ENCODE assay signal across 8 cellular contexts in the genomic region with DNA sequence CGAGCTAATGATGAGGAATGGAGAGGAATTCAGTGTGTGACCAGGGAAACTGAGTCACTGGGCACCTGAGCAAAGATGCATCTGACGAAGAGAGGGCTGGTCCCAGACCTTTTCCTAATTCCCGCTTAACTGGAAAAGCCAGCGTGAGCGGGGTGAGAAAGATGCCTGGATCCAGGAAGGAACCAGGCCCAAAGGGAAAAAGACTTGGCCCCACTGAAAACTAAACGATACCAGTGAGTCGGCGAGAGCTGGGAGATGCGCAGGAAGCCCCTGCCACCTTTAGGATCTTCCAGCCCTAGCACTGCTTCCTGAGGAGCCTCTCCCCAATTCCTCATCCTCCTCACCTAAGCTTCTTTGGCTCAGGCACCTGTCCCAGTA. TPM values are rescaled to one million over a fixed set of nuclear protein-coding genes. Genes with fewer than 3 reads are reported as not detected.
DNase-seq lines count a peak whose midpoint lies in the region; ATAC-seq and TF ChIP-seq lines count a peak whose summit lies in the region.

No MANE protein-coding gene starts in this region.

- H3K27me3 ChIP-seq in foreskin keratinocyte (no peaks in the 10 kb centered on the region), psoas muscle (ENCODE audit: insufficient read depth in 3 of 3, low read length in 2 of 3) (no peaks in the 10 kb centered on the region)

- no peak for DNase-seq in GM12865 (ENCODE audit: low read depth)
- DNase-seq in foreskin keratinocyte, result peak in 1 of 2 donors; percentile 17
- no peak for DNase-seq in psoas muscle
- no peak for DNase-seq in midbrain (lab: John Stamatoyannopoulos, UW)
- DNase-seq in activated CD8-positive, alpha-beta memory T cell treated with anti-CD3 and anti-CD28 coated beads, Interleukin-2, amount 50 U/mL, for 48 hours, result no peak
- DNase-seq in posterior vena cava (ENCODE audit: low spot score), result no peak

- intact Hi-C loops in psoas muscle (cut with DNase I) (no loop called here), posterior vena cava (cut with DNase I) (no loop called here)

- peak overlapping the region; percentile 56 for H3K27ac ChIP-seq in VCaP
- H3K27ac ChIP-seq in foreskin keratinocyte, result no peak overlapping the region
- H3K27ac ChIP-seq in psoas muscle, result no peak overlapping the region

- no peak for TF ChIP-seq CTCF in GM12865 (IDR thresholded peaks at IDR 0.05; ENCODE audit: insufficient read depth, low read depth, low read length, missing control alignments)
- TF ChIP-seq CTCF in VCaP (conservative IDR thresholded peaks at IDR 0.05), result no peak
- no peak for TF ChIP-seq CTCF in foreskin keratinocyte (conservative IDR thresholded peaks at IDR 0.05)
- no peak for TF ChIP-seq CTCF in psoas muscle (IDR thresholded peaks at IDR 0.05)

- WGBS in psoas muscle, 3 donors, result 48 to 56% (median 50%) methylated on average over 9 of the region's 9 CpGs

- peaks cover 0 to 3% of the 10 kb centered on the region in 2 donors for H3K36me3 ChIP-seq in psoas muscle (ENCODE audit: insufficient read depth in 1 of 2, low read depth in 1 of 2)

- no peaks in the 10 kb centered on the region for H3K9me3 ChIP-seq in psoas muscle

- ATAC-seq in foreskin keratinocyte (peak; percentile 10), psoas muscle (peak in 1 of 4 donors; percentile 17), GM19455 (IDR thresholded peaks at IDR 0.05; ENCODE audit: unreplicated experiment) (no peak)

- peak overlapping the region; percentile 67 for H3K4me3 ChIP-seq in GM12865 (ENCODE audit: low read depth, low read length)
- H3K4me3 ChIP-seq in psoas muscle, result peak overlapping the region; percentile 70

- H3K4me1 ChIP-seq in foreskin keratinocyte (no peaks in the 10 kb centered on the region), psoas muscle (no peaks in the 10 kb centered on the region)

RNA-seq across cellular contexts. Expression of a gene that starts 0.5 kb away (rescaled TPM):
- total RNA-seq in foreskin keratinocyte, result 13.5 and 14.6 TPM in 2 replicates
- 9.8 and 11.3 TPM in 2 replicates for polyA plus RNA-seq in foreskin keratinocyte
- total RNA-seq in psoas muscle, result 1 to 10 TPM; 1.3 to 2.4 (median 2.1) TPM
- 1 to 10 TPM; 1.3 to 1.4 (median 1.4) TPM for polyA plus RNA-seq in psoas muscle
- total RNA-seq in posterior vena cava, result 10 to 100 TPM; 11.6 to 13.6 TPM

RNA-seq across cellular contexts. Expression of a gene that starts 14.9 kb away (rescaled TPM):
- total RNA-seq in foreskin keratinocyte (16.3 and 20.3 TPM in 2 replicates), psoas muscle (under 1 TPM in 3 of 4 donors, not detected in 1; 0.11 to 0.66 (median 0.61) TPM), posterior vena cava (1 to 10 TPM; 2.5 to 3.0 TPM)
- polyA plus RNA-seq in foreskin keratinocyte (16.7 and 21.5 TPM in 2 replicates), psoas muscle (1 to 10 TPM in 1 of 3 donors, under 1 TPM in 2; 0.31 to 1.5 (median 0.63) TPM)

RNA-seq across cellular contexts. Expression of a gene that starts 15.1 kb away (rescaled TPM):
- total RNA-seq in foreskin keratinocyte (64.1 and 67.5 TPM in 2 replicates), psoas muscle (10 to 100 TPM; 16.9 to 34.1 (median 27.1) TPM), posterior vena cava (10 to 100 TPM; 30.3 to 34.7 TPM)
- polyA plus RNA-seq in foreskin keratinocyte (65.9 and 71.7 TPM in 2 replicates), psoas muscle (10 to 100 TPM; 30.1 to 41.3 (median 34.7) TPM)

RNA-seq across cellular contexts. Expression of a gene that starts 30.3 kb away (rescaled TPM):
- total RNA-seq in foreskin keratinocyte, result 4.8 and 7.0 TPM in 2 replicates
- 3.7 and 5.0 TPM in 2 replicates for polyA plus RNA-seq in foreskin keratinocyte
- total RNA-seq in psoas muscle, result 1 to 10 TPM; 5.2 to 10.0 (median 5.4) TPM
- polyA plus RNA-seq in psoas muscle, result 1 to 10 TPM; 2.4 to 4.5 (median 2.5) TPM
- total RNA-seq in posterior vena cava, result 10 to 100 TPM; 14.7 to 18.8 TPM

RNA-seq across cellular contexts. Expression of a gene that starts 32.9 kb away (rescaled TPM):
- total RNA-seq in foreskin keratinocyte, result 146 TPM in 2 replicates
- 118 and 134 TPM in 2 replicates for polyA plus RNA-seq in foreskin keratinocyte
- 100 to 1,000 TPM; 112 to 217 (median 160) TPM for total RNA-seq in psoas muscle
- polyA plus RNA-seq in psoas muscle, result 100 to 1,000 TPM in 2 of 3 donors, 10 to 100 TPM in 1; 93.1 to 147 (median 122) TPM
- 10 to 100 TPM; 52.3 to 83.8 TPM for total RNA-seq in posterior vena cava
